1 cellular context compared by ENCODE assay signal in the genomic region with DNA sequence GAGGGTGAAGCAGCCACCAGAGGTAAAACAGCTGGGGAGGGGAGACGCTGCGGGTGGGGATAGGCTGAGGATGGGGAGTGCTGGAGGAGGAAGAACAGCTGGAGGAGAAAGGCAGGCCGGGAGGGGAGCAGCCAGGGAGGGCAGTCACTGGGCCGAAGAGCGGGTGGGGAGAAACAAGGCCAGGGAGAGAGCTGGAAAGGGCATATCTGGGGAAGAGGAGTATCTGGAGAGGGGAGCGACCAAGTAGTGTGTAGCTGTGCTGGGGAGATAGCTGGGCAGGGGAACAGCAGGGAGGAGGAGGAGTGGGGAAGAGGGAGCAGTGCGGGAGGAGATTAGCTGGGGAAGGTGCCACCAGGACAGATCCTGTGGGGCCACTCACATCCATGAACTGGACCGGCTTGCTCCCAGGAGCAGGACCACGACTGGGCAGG.
TF ChIP-seq lines count a peak whose summit lies in the region.

No MANE protein-coding gene starts in this region.

TF ChIP-seq in HepG2, 621 proteins besides CTCF, POLR2A, EP300 and RAD21:
- TF ChIP-seq U2AF2 (IDR thresholded peaks at IDR 0.05; ENCODE audit: low read depth, low read length) (no peak), NPAS2 (CRISPR knock-in tag; IDR thresholded peaks at IDR 0.05; ENCODE audit: borderline replicate concordance) (no peak), SRSF4 (IDR thresholded peaks at IDR 0.05; ENCODE audit: low read depth, low read length, poor library complexity, severe bottlenecking) (no peak), ZNF746 (CRISPR knock-in tag; IDR thresholded peaks at IDR 0.05) (no peak), RBFOX2 (IDR thresholded peaks at IDR 0.05; ENCODE audit: low read depth, low read length) (no peak), ZNF431 (CRISPR knock-in tag; IDR thresholded peaks at IDR 0.05; ENCODE audit: borderline replicate concordance, low read depth) (no peak), GATAD2A (CRISPR knock-in tag; IDR thresholded peaks at IDR 0.05) (no peak), CBX5 (CRISPR knock-in tag; IDR thresholded peaks at IDR 0.05; ENCODE audit: borderline replicate concordance) (no peak), MAFK (conservative IDR thresholded peaks at IDR 0.05 in 1 of 2, IDR thresholded peaks at IDR 0.05 in 1 of 2; ENCODE audit: low read length in 2 of 2) (no peak), ZNF225 (CRISPR knock-in tag; IDR thresholded peaks at IDR 0.05) (no peak), MYNN (CRISPR knock-in tag; IDR thresholded peaks at IDR 0.05; ENCODE audit: low read depth) (no peak), ZKSCAN8 (CRISPR knock-in tag; IDR thresholded peaks at IDR 0.05; ENCODE audit: borderline replicate concordance) (no peak), ZSCAN31 (CRISPR knock-in tag; IDR thresholded peaks at IDR 0.05; ENCODE audit: low read depth) (no peak)
